ENCODE assay signal across 8 cellular contexts in genomic region chr11:10540546-10540914, GRCh38. TPM values are rescaled to one million over a fixed set of nuclear protein-coding genes. Genes with fewer than 3 reads are reported as not detected.
A peak's percentile ranks its signal among the peaks of the same experiment; 100 is the strongest.
DNase-seq lines count a peak whose midpoint lies in the region; ATAC-seq and TF ChIP-seq lines count a peak whose summit lies in the region.

No MANE protein-coding gene starts in this region.

- H3K4me1 ChIP-seq in OCI-LY3 (ENCODE audit: low read length) (peaks cover 10% of the 10 kb centered on the region), ectodermal cell (ENCODE audit: control insufficient read depth, insufficient read depth, low read length) (peaks cover 6% of the 10 kb centered on the region), mesendoderm (ENCODE audit: control insufficient read depth, low read depth, low read length) (no peaks in the 10 kb centered on the region), transverse colon (peaks cover 6 to 18% (median 9%) of the 10 kb centered on the region in 4 donors)

- H3K4me3 Mint-ChIP-seq in activated naive CD4-positive, alpha-beta T cell treated with anti-CD3 and anti-CD28 coated beads, Interleukin-2, amount 10 ng/mL, durations not matched to agents 7 days and 5 days = peak overlapping the region; percentile 87

- intact Hi-C loops in transverse colon (cut with DNase I; ENCODE audit: low total_unique reads) = loop anchor here (10.0 kb wide), 1 partner anchor 194 kb away; no protein-coding TSS in a partner anchor

- no peaks in the 10 kb centered on the region for H3K27me3 ChIP-seq in OCI-LY3 (ENCODE audit: low read depth, low read length)
- peaks cover 10% of the 10 kb centered on the region for H3K27me3 ChIP-seq in ectodermal cell (ENCODE audit: control insufficient read depth, insufficient read depth, low read length, poor library complexity, severe bottlenecking)
- no peaks in the 10 kb centered on the region for H3K27me3 ChIP-seq in mesendoderm (ENCODE audit: insufficient read depth, low read length, poor library complexity)
- no peaks in the 10 kb centered on the region for H3K27me3 ChIP-seq in transverse colon

- H3K56ac ChIP-seq in mesendoderm (ENCODE audit: low read length) = peak overlapping the region; percentile 90

- 0% methylated on average over 25 of the region's 25 CpGs for WGBS in ectodermal cell, 2 experiments
- no CpG with 5 or more reads among the region's 25 CpGs for WGBS in mesendoderm (ENCODE audit: extremely low coverage, insufficient coverage, low lambda C conversion rate)
- 0% methylated on average over 2 to 25 of the region's 25 CpGs for WGBS in transverse colon (ENCODE audit: low coverage in 1 of 2), 2 donors

- CTCF ChIA-PET in activated naive CD4-positive, alpha-beta T cell treated with anti-CD3 and anti-CD28 coated beads, Interleukin-2, amount 10 ng/mL, durations not matched to agents 7 days and 5 days (lab: Charles Lee) = interaction anchor here (0.6 to 2.9 kb wide), 33 partner anchors 8 to 211 kb away, joined by 3 to 21 read pairs (median 4); partner anchors contain the start of genes AMPD3 and CTR9

- no peak for DNase-seq in activated naive CD4-positive, alpha-beta T cell treated with anti-CD3 and anti-CD28 coated beads, Interleukin-2, amount 10 ng/mL, durations not matched to agents 7 days and 5 days
- DNase-seq in activated naive CD4-positive, alpha-beta T cell (lab: John Stamatoyannopoulos, UW) = no peak
- DNase-seq in mesendoderm = peak; percentile 47
- no peak for DNase-seq in transverse colon
- no peak for DNase-seq in stimulated activated CD4-positive, alpha-beta T cell treated with anti-CD3 and anti-CD28 coated beads, Interleukin-15, amount 100 ng/mL, for 24 hours

- H3K9me3 Mint-ChIP-seq in activated naive CD4-positive, alpha-beta T cell treated with anti-CD3 and anti-CD28 coated beads, Interleukin-2, amount 10 ng/mL, durations not matched to agents 7 days and 5 days = peaks cover 6% of the 10 kb centered on the region

- H3K4ac ChIP-seq in mesendoderm (ENCODE audit: low read depth, low read length) = no peak overlapping the region

- no peaks in the 10 kb centered on the region for H4K20me1 ChIP-seq in OCI-LY3 (ENCODE audit: insufficient read depth, low read length)

- no peak overlapping the region for H2AFZ ChIP-seq in OCI-LY3 (ENCODE audit: low read depth, low read length)

- H2BK5ac ChIP-seq in mesendoderm (ENCODE audit: low read length) = no peak overlapping the region

- TF ChIP-seq CTCF in OCI-LY3 (IDR thresholded peaks at IDR 0.05; ENCODE audit: low read depth, low read length) = no peak
- no peak for TF ChIP-seq CTCF in transverse colon (IDR thresholded peaks at IDR 0.05)

- H3K9ac ChIP-seq in OCI-LY3 (ENCODE audit: low read length) = peak overlapping the region; percentile 78
- peak overlapping the region; percentile 86 for H3K9ac ChIP-seq in mesendoderm (ENCODE audit: low read length)

- H3K36me3 ChIP-seq in OCI-LY3 (replicated peaks; ENCODE audit: low read depth, low read length) (no peaks in the 10 kb centered on the region), ectodermal cell (ENCODE audit: control insufficient read depth, insufficient read depth, low read length) (no peaks in the 10 kb centered on the region), mesendoderm (ENCODE audit: control insufficient read depth, insufficient read depth, low read length) (no peaks in the 10 kb centered on the region), transverse colon (no peaks in the 10 kb centered on the region)

- in situ Hi-C loops in transverse colon (cut with MboI; ENCODE audit: low pct_ligation_motif_present in 1 of 4, low pct_unique_long_range_greater_than_20kb in 1 of 4, low sequenced_read_pairs in 3 of 4) = loop anchor here in 1 of 4 donors (25.0 kb wide), 1 partner anchor 197 kb away; no protein-coding TSS in a partner anchor

- peak; percentile 15 for ATAC-seq in HG02970 (IDR thresholded peaks at IDR 0.05; ENCODE audit: low FRiP score, unreplicated experiment)

- no peak overlapping the region for H3K27ac ChIP-seq in OCI-LY3 (ENCODE audit: low read length)
- H3K27ac ChIP-seq in ectodermal cell (ENCODE audit: insufficient read depth, low read depth, low read length, poor library complexity, severe bottlenecking) = no peak overlapping the region
- peak overlapping the region; percentile 60 for H3K27ac ChIP-seq in mesendoderm (ENCODE audit: low read depth, low read length)
- H3K27ac ChIP-seq in transverse colon = peak overlapping the region; percentile 87 to 94 (median 90)

- peaks cover 18% of the 10 kb centered on the region for H3K4me1 Mint-ChIP-seq in activated naive CD4-positive, alpha-beta T cell treated with anti-CD3 and anti-CD28 coated beads, Interleukin-2, amount 10 ng/mL, durations not matched to agents 7 days and 5 days

- peaks cover 1% of the 10 kb centered on the region for H3K79me1 ChIP-seq in mesendoderm (ENCODE audit: low read length)

- H3K4me3 ChIP-seq in OCI-LY3 (ENCODE audit: low read length) (peak overlapping the region; percentile 89), ectodermal cell (ENCODE audit: insufficient read depth, low read depth, low read length) (peak overlapping the region; percentile 84), mesendoderm (ENCODE audit: low read length) (peak overlapping the region; percentile 74), transverse colon (peak overlapping the region; percentile 61 to 89 (median 72))

- H2BK15ac ChIP-seq in mesendoderm (replicated peaks; ENCODE audit: low read depth) = no peak overlapping the region

- peak overlapping the region; percentile 71 for H3K27ac Mint-ChIP-seq in activated naive CD4-positive, alpha-beta T cell treated with anti-CD3 and anti-CD28 coated beads, Interleukin-2, amount 10 ng/mL, durations not matched to agents 7 days and 5 days

- H3K23ac ChIP-seq in mesendoderm (ENCODE audit: low read length) = no peak overlapping the region

- H4K5ac ChIP-seq in mesendoderm (ENCODE audit: low read length) = no peak overlapping the region

- no peak overlapping the region for H2AK5ac ChIP-seq in mesendoderm (ENCODE audit: low read length)

- H2BK120ac ChIP-seq in mesendoderm (ENCODE audit: low read depth, low read length) = no peak overlapping the region

- H3K36me3 Mint-ChIP-seq in activated naive CD4-positive, alpha-beta T cell treated with anti-CD3 and anti-CD28 coated beads, Interleukin-2, amount 10 ng/mL, durations not matched to agents 7 days and 5 days = no peaks in the 10 kb centered on the region

- no peak for TF ChIP-seq EP300 in transverse colon (IDR thresholded peaks at IDR 0.05; ENCODE audit: low read depth)

- H3K9me3 ChIP-seq in OCI-LY3 (ENCODE audit: insufficient read depth, low read length) (no peaks in the 10 kb centered on the region), ectodermal cell (ENCODE audit: control insufficient read depth, low read length) (no peaks in the 10 kb centered on the region), transverse colon (no peaks in the 10 kb centered on the region)

- no peak for TF ChIP-seq POLR2A in transverse colon (IDR thresholded peaks at IDR 0.05)

- H3K27me3 Mint-ChIP-seq in activated naive CD4-positive, alpha-beta T cell treated with anti-CD3 and anti-CD28 coated beads, Interleukin-2, amount 10 ng/mL, durations not matched to agents 7 days and 5 days = peaks cover 21% of the 10 kb centered on the region

- H3K4me2 ChIP-seq in OCI-LY3 (ENCODE audit: low read length) (peak overlapping the region; percentile 96), mesendoderm (ENCODE audit: low read length) (peak overlapping the region; percentile 83)

- H3K79me2 ChIP-seq in OCI-LY3 (ENCODE audit: low read length) (peaks cover 9% of the 10 kb centered on the region), mesendoderm (ENCODE audit: control insufficient read depth, insufficient read depth, low read length) (no peaks in the 10 kb centered on the region)

- H3K18ac ChIP-seq in mesendoderm (ENCODE audit: low read length) = peak overlapping the region; percentile 72

- no peak overlapping the region for H4K8ac ChIP-seq in mesendoderm (ENCODE audit: low read depth, low read length)

RNA-seq across cellular contexts. Expression of gene RNF141, which starts 0.5 kb away (rescaled TPM):
- 28.0 TPM for polyA plus RNA-seq in ectodermal cell (2013, experiment 1 of 4)
- 28.0 TPM for polyA plus RNA-seq in ectodermal cell (2013, experiment 2 of 4)
- 22.7 TPM for polyA plus RNA-seq in ectodermal cell (2013, experiment 3 of 4)
- 26.6 TPM for polyA plus RNA-seq in ectodermal cell (2013, experiment 4 of 4)
- polyA plus RNA-seq in mesendoderm (2013, experiment 1 of 2) = 11.9 TPM
- 12.2 TPM for polyA plus RNA-seq in mesendoderm (2013, experiment 2 of 2)
- total RNA-seq in transverse colon = 10 to 100 TPM; 13.1 to 31.4 (median 22.3) TPM

RNA-seq across cellular contexts. Expression of gene LYVE1, which starts 27.9 kb away (rescaled TPM):
- not detected for polyA plus RNA-seq in ectodermal cell (2013, experiment 1 of 4)
- polyA plus RNA-seq in ectodermal cell (2013, experiment 2 of 4) = not detected
- not detected for polyA plus RNA-seq in ectodermal cell (2013, experiment 3 of 4)
- not detected for polyA plus RNA-seq in ectodermal cell (2013, experiment 4 of 4)
- 0.04 TPM for polyA plus RNA-seq in mesendoderm (2013, experiment 1 of 2)
- polyA plus RNA-seq in mesendoderm (2013, experiment 2 of 2) = 0.08 TPM
- total RNA-seq in transverse colon = 10 to 100 TPM in 3 of 4 donors, 1 to 10 TPM in 1; 8.2 to 41.6 (median 31.7) TPM

Comparison
In these comparisons a context has a peak if more than half of its experiments do, and no peak if none do; other contexts are left out.
1. H3K27ac ChIP-seq: peak in mesendoderm (single experiment) and transverse colon (4 of 4); none in OCI-LY3 (single experiment) and ectodermal cell (single experiment).
2. Peak in every context shown above with its lines, with median percentiles within 50 percentile points of each other: H3K4me3 ChIP-seq.